ENCODE assay signal across 15 cellular contexts in the genomic region with DNA sequence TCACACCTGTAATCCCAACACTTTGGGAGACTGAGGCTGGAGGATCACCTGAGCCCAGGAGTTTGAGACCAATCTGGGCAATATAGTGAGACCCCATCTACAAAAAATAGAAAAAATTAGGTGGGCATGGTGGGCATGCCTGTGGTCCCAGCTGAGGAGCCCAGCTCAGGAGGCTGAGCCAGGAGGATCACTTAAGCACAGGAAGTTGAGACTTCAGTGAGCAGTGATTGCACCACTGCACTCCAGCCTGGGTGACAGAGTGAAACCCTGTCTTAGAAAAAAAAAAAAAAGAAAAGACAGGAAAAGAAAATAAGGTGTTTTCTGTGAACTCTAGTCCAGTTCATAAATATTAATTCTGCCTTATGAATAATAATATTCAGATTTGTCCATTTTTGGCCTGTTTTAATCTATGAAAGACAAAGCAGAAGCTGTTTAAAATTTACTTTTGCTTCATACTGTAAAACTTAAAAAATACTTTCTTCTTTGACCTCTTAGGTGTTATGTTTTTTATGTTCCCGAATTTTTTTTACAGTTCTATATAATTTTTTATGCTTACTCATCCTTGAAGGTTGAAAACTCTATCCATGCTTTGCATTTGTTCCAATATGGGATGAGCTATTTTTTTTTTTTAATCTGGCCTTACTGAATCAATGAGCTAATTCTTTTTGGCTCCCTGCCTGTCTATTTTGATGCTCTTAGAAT.
"Had no signal": no experiment of that assay in that cellular context is flagged by ENCODE, and none has a peak within 500 bp of the region (broad histone marks: within the 10 kb centered on the region; RNA-seq: fewer than 3 reads in every experiment).

No MANE protein-coding gene starts in this region.

- H3K36me3 ChIP-seq: adrenal gland, prostate gland, suprapubic skin, upper lobe of left lung had no signal

- H3K4me1 ChIP-seq: adrenal gland, prostate gland had no signal

- ATAC-seq: mucosa of descending colon; natural killer cell; stimulated activated naive CD8-positive, alpha-beta T cell treated with anti-CD3 and anti-CD28 coated beads, Interleukin-15, Interleukin-2, amounts not matched to agents 100 U/mL and 50 U/mL, for 24 hours had no signal

- H3K27ac ChIP-seq: adrenal gland, prostate gland, suprapubic skin, upper lobe of left lung had no signal

- H3K9me3 ChIP-seq: adrenal gland, mucosa of descending colon, prostate gland, suprapubic skin, upper lobe of left lung had no signal

- H3K4me3 ChIP-seq: adrenal gland, lung, mucosa of descending colon, prostate gland, suprapubic skin, upper lobe of left lung had no signal

- DNase-seq: activated B cell treated with CpG ODN at 0.5 μM for 24 hours; activated CD4-positive, alpha-beta T cell treated with anti-CD3 and anti-CD28 coated beads, Interleukin-2, amount 50 U/mL, for 1 hour; activated naive CD4-positive, alpha-beta T cell treated with anti-CD3 and anti-CD28 coated beads, Interleukin-2, amount 50 U/mL, for 16 hours; activated T-cell treated with anti-CD3 and anti-CD28 coated beads, Interleukin-2, amount 50 U/mL, for 1 hour; effector memory CD4-positive, alpha-beta T cell; hippocampal formation; mucosa of descending colon; natural killer cell; stimulated activated CD4-positive, alpha-beta T cell treated with anti-CD3 and anti-CD28 coated beads, Interleukin-2, amount 100 ng/mL, for 48 hours; stimulated activated naive CD8-positive, alpha-beta T cell treated with anti-CD3 and anti-CD28 coated beads, Interleukin-15, Interleukin-2, amounts not matched to agents 100 U/mL and 50 U/mL, for 24 hours; upper lobe of left lung had no signal

- H3K27me3 ChIP-seq: adrenal gland, suprapubic skin, upper lobe of left lung had no signal
